ENCODE assay signal across 8 cellular contexts in the genomic region with DNA sequence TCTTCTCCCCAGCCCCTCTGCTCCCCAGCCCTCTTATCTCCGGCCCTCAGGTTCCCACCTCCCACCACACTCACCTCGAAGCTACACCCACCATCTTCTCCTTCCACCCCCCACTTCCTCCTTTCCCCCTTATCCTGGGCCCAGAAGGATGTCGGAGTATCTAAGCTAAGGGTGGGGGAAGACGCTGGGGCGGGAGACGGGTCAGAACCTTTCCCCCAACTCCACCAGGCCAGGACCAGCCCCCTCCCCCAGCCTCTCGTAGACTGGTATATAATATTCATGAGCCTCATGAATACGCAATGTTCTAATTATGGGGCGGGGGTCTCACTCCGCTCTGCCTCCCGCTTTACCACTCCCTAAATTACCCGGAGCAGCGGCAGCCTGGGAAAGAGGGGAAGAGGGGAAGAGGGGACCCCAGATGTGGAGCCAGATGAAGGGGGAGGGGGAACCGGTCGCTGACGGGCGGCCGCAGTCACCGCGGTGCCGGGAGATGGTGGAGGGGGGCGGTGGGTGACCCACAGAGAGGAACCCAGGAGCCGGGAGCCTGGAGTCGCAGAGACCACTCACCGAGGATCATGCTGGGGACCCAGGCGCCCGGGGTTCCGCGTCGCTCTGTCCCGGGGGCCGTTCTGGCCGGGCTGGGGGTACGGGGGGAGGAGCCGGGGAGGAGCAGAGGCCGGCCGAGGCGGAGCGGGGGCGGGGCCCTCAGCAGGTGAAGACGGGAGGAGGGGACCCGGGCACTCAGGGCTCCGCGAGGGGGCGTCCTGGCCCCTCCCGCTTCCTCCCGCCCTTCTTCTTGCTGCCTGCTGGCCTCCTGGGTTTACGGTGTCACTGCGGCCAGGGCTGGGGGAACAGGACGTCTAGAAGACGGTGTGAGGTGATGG. TPM values are rescaled to one million over a fixed set of nuclear protein-coding genes. Genes with fewer than 3 reads are reported as not detected.
DNase-seq lines count a peak whose midpoint lies in the region; ATAC-seq and TF ChIP-seq lines count a peak whose summit lies in the region.

No MANE protein-coding gene starts in this region.

- no peaks in the 10 kb centered on the region for H3K9me3 Mint-ChIP-seq in activated T-helper 1 cell treated with anti-CD3 and anti-CD28 coated beads, Interleukin-12 subunit alpha, Interleukin-12 subunit beta, Interleukin-2, Interleukin-4 antibody, amounts not matched to agents 30 ng/mL and 10 ng/mL and 1 ng/mL, durations not matched to agents 14 hours and 24 hours and 36 hours
- peaks cover 10% of the 10 kb centered on the region for H3K9me3 Mint-ChIP-seq in glutamatergic neuron (ENCODE audit: unreplicated experiment)

- 11 to 15% methylated on average over 51 of the region's 51 CpGs for WGBS in sigmoid colon, 2 donors

- peak overlapping the region; percentile 65 for H3K9ac ChIP-seq in NT2/D1 (ENCODE audit: insufficient read length, low read depth)

- no peaks in the 10 kb centered on the region for H3K27me3 Mint-ChIP-seq in activated T-helper 1 cell treated with anti-CD3 and anti-CD28 coated beads, Interleukin-12 subunit alpha, Interleukin-12 subunit beta, Interleukin-2, Interleukin-4 antibody, amounts not matched to agents 30 ng/mL and 10 ng/mL and 1 ng/mL, durations not matched to agents 14 hours and 24 hours and 36 hours (ENCODE audit: insufficient read depth)
- H3K27me3 Mint-ChIP-seq in glutamatergic neuron (ENCODE audit: unreplicated experiment) = peaks cover 7% of the 10 kb centered on the region

- DNase-seq in COLO668 (lab: John Stamatoyannopoulos, UW; ENCODE audit: unreplicated experiment) (peak; percentile 9), NT2/D1 (ENCODE audit: low read depth, low spot score) (peak; percentile 57), glutamatergic neuron (peak; percentile 71), sigmoid colon (no peak), epidermal melanocyte (ENCODE audit: insufficient read length, low spot score) (no peak), putamen (ENCODE audit: low spot score) (no peak)
- peak; percentile 39 for DNase-seq in activated T-helper 1 cell treated with anti-CD3 and anti-CD28 coated beads, Interleukin-12 subunit alpha, Interleukin-12 subunit beta, Interleukin-2, Interleukin-4 antibody, amounts not matched to agents 30 ng/mL and 10 ng/mL and 1 ng/mL, durations not matched to agents 14 hours and 24 hours and 36 hours (ENCODE audit: low spot score)

- TF ChIP-seq POLR2A in sigmoid colon (IDR thresholded peaks at IDR 0.05) = no peak

- H3K4me3 ChIP-seq in NT2/D1 (ENCODE audit: insufficient read length, low read depth) (peak overlapping the region; percentile 75), sigmoid colon (peak overlapping the region; percentile 24 to 48 (median 36))

- H3K27ac ChIP-seq in sigmoid colon = peak overlapping the region in 3 of 4 donors; percentile 99 to 100 (median 100)

- peak; percentile 66 for ATAC-seq in HG02642 (IDR thresholded peaks at IDR 0.05; ENCODE audit: poor library complexity, unreplicated experiment)

- H3K36me3 Mint-ChIP-seq in activated T-helper 1 cell treated with anti-CD3 and anti-CD28 coated beads, Interleukin-12 subunit alpha, Interleukin-12 subunit beta, Interleukin-2, Interleukin-4 antibody, amounts not matched to agents 30 ng/mL and 10 ng/mL and 1 ng/mL, durations not matched to agents 14 hours and 24 hours and 36 hours (ENCODE audit: low read depth) = peaks cover 16% of the 10 kb centered on the region
- H3K36me3 Mint-ChIP-seq in glutamatergic neuron (ENCODE audit: unreplicated experiment) = no peaks in the 10 kb centered on the region

- TF ChIP-seq CTCF in glutamatergic neuron (IDR thresholded peaks at IDR 0.05; ENCODE audit: partially characterized antibody, unreplicated experiment) (no peak), sigmoid colon (IDR thresholded peaks at IDR 0.05) (no peak)

- H3K9me3 ChIP-seq in NT2/D1 (ENCODE audit: insufficient read depth, low read length) (no peaks in the 10 kb centered on the region), sigmoid colon (no peaks in the 10 kb centered on the region)

- TF ChIP-seq EP300 in sigmoid colon (IDR thresholded peaks at IDR 0.05) = no peak

- H3K4me1 Mint-ChIP-seq in activated T-helper 1 cell treated with anti-CD3 and anti-CD28 coated beads, Interleukin-12 subunit alpha, Interleukin-12 subunit beta, Interleukin-2, Interleukin-4 antibody, amounts not matched to agents 30 ng/mL and 10 ng/mL and 1 ng/mL, durations not matched to agents 14 hours and 24 hours and 36 hours (ENCODE audit: low read depth) = peaks cover 22% of the 10 kb centered on the region
- peaks cover 40% of the 10 kb centered on the region for H3K4me1 Mint-ChIP-seq in glutamatergic neuron (ENCODE audit: low read depth, unreplicated experiment)

- intact Hi-C loops in activated T-helper 1 cell treated with anti-CD3 and anti-CD28 coated beads, Interleukin-12 subunit alpha, Interleukin-12 subunit beta, Interleukin-2, Interleukin-4 antibody, amounts not matched to agents 30 ng/mL and 10 ng/mL and 1 ng/mL, durations not matched to agents 14 hours and 24 hours and 36 hours (cut with micrococcal nuclease) = loop anchor here (1.0 kb wide), 1 partner anchor 12 kb away; no protein-coding TSS in a partner anchor
- intact Hi-C loops in sigmoid colon (cut with DNase I) = no loop called here

- H3K4me3 Mint-ChIP-seq in activated T-helper 1 cell treated with anti-CD3 and anti-CD28 coated beads, Interleukin-12 subunit alpha, Interleukin-12 subunit beta, Interleukin-2, Interleukin-4 antibody, amounts not matched to agents 30 ng/mL and 10 ng/mL and 1 ng/mL, durations not matched to agents 14 hours and 24 hours and 36 hours = peak overlapping the region; percentile 66
- peak overlapping the region; percentile 87 for H3K4me3 Mint-ChIP-seq in glutamatergic neuron (ENCODE audit: unreplicated experiment)

- peaks cover 39% of the 10 kb centered on the region for H3K4me1 ChIP-seq in NT2/D1 (ENCODE audit: insufficient read depth, insufficient read length)
- H3K4me1 ChIP-seq in sigmoid colon = peaks cover 0 to 31% (median 12%) of the 10 kb centered on the region in 4 donors

- H3K36me3 ChIP-seq in NT2/D1 (ENCODE audit: insufficient read depth, insufficient read length, low read length) (peaks cover 23% of the 10 kb centered on the region), sigmoid colon (peaks cover 14 to 19% (median 15%) of the 10 kb centered on the region in 4 donors)

- no peaks in the 10 kb centered on the region for H3K27me3 ChIP-seq in NT2/D1 (ENCODE audit: insufficient read depth, insufficient read length)
- no peaks in the 10 kb centered on the region for H3K27me3 ChIP-seq in sigmoid colon

- H3K27ac Mint-ChIP-seq in activated T-helper 1 cell treated with anti-CD3 and anti-CD28 coated beads, Interleukin-12 subunit alpha, Interleukin-12 subunit beta, Interleukin-2, Interleukin-4 antibody, amounts not matched to agents 30 ng/mL and 10 ng/mL and 1 ng/mL, durations not matched to agents 14 hours and 24 hours and 36 hours = no peak overlapping the region
- no peak overlapping the region for H3K27ac Mint-ChIP-seq in glutamatergic neuron (ENCODE audit: unreplicated experiment)

RNA-seq across cellular contexts. Expression of gene ZNF385A, which starts 6.4 kb away (rescaled TPM):
- 0.99 and 1.3 TPM in 2 replicates for total RNA-seq in activated T-helper 1 cell treated with anti-CD3 and anti-CD28 coated beads, Interleukin-12 subunit alpha, Interleukin-12 subunit beta, Interleukin-2, Interleukin-4 antibody, amounts not matched to agents 30 ng/mL and 10 ng/mL and 1 ng/mL, durations not matched to agents 14 hours and 24 hours and 36 hours
- 26.6 TPM for total RNA-seq in glutamatergic neuron (ENCODE audit: unreplicated experiment)
- total RNA-seq in sigmoid colon = 10 to 100 TPM in 2 of 4 donors, 1 to 10 TPM in 2; 5.6 to 18.6 (median 10.6) TPM
- 10 to 100 TPM in 1 of 3 donors, 1 to 10 TPM in 2; 4.4 to 19.2 (median 7.0) TPM for polyA plus RNA-seq in sigmoid colon

RNA-seq across cellular contexts. Expression of gene GPR84, which starts 26.6 kb away (rescaled TPM):
- total RNA-seq in activated T-helper 1 cell treated with anti-CD3 and anti-CD28 coated beads, Interleukin-12 subunit alpha, Interleukin-12 subunit beta, Interleukin-2, Interleukin-4 antibody, amounts not matched to agents 30 ng/mL and 10 ng/mL and 1 ng/mL, durations not matched to agents 14 hours and 24 hours and 36 hours = 2.3 and 2.4 TPM in 2 replicates
- total RNA-seq in glutamatergic neuron (ENCODE audit: unreplicated experiment) (not detected), sigmoid colon (under 1 TPM in 1 of 4 donors, not detected in 3; 0.54 TPM)
- under 1 TPM; 0.60 to 0.92 (median 0.69) TPM for polyA plus RNA-seq in sigmoid colon

RNA-seq across cellular contexts. Expression of gene ITGA5, which starts 28.2 kb away (rescaled TPM):
- 31.2 and 31.6 TPM in 2 replicates for total RNA-seq in activated T-helper 1 cell treated with anti-CD3 and anti-CD28 coated beads, Interleukin-12 subunit alpha, Interleukin-12 subunit beta, Interleukin-2, Interleukin-4 antibody, amounts not matched to agents 30 ng/mL and 10 ng/mL and 1 ng/mL, durations not matched to agents 14 hours and 24 hours and 36 hours
- 1.8 TPM for total RNA-seq in glutamatergic neuron (ENCODE audit: unreplicated experiment)
- total RNA-seq in sigmoid colon = 100 to 1,000 TPM; 200 to 765 (median 459) TPM
- polyA plus RNA-seq in sigmoid colon = 10 to 100 TPM in 1 of 3 donors, 1 to 10 TPM in 2; 7.4 to 92.7 (median 7.8) TPM

Comparison
In these comparisons a context has a peak if more than half of its experiments do, and no peak if none do; other contexts are left out.
1. DNase-seq: peak in COLO668 (single experiment), NT2/D1 (single experiment), activated T-helper 1 cell treated with anti-CD3 and anti-CD28 coated beads, Interleukin-12 subunit alpha, Interleukin-12 subunit beta, Interleukin-2, Interleukin-4 antibody, amounts not matched to agents 30 ng/mL and 10 ng/mL and 1 ng/mL, durations not matched to agents 14 hours and 24 hours and 36 hours (single experiment) and glutamatergic neuron (single experiment); none in sigmoid colon (single experiment), epidermal melanocyte (single experiment) and putamen (single experiment).
2. RNA of gene ITGA5, which starts 28.2 kb away (total RNA-seq): 200 to 765 TPM in sigmoid colon and 31.2 to 31.6 TPM in activated T-helper 1 cell treated with anti-CD3 and anti-CD28 coated beads, Interleukin-12 subunit alpha, Interleukin-12 subunit beta, Interleukin-2, Interleukin-4 antibody, amounts not matched to agents 30 ng/mL and 10 ng/mL and 1 ng/mL, durations not matched to agents 14 hours and 24 hours and 36 hours; 1.8 TPM in glutamatergic neuron (single experiment); every median in the first group is over 10 times any median in the second.